In the genomic region with DNA sequence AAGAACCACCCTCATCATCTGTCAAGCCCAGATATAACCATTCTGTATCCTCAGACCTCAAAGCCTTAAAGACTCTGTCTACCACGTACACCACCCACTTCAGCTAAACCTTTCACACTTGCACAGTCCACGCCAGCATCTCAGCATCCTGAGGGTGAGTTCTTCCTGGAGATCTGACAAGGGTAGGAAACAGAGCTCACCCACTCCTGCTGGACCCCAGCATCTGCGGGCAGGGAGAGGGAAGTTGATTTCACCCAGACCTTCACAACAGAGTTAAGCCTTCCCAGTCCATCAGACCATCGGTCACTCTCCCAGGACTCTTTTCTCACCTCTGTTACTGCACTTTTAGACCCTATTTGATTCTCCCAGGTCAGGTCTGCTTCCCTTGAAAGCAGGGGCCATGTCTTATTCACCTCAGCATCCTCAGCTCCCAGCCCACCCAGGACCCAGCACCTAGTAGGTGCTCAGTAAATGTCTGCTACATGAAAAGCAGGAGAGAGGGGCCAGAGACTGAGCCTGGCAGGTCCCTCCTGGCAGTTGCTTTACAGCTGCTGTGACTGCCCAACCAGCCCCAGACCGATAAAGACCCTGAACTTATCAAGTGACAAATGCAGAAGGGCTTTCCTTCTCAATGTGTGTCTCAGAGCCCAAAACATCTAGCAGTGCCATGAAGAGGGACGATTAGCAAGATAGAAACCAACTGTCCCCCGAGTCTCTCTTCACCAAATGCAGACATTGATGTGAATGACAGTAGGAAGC, we compare ENCODE assay signal across 20 cellular contexts. TPM values are rescaled to one million over a fixed set of nuclear protein-coding genes. Genes with fewer than 3 reads are reported as not detected.
"Had no signal": no experiment of that assay in that cellular context is flagged by ENCODE, and none has a peak within 500 bp of the region (broad histone marks: within the 10 kb centered on the region; RNA-seq: fewer than 3 reads in every experiment).

No MANE protein-coding gene starts in this region.

- H3K36me3 ChIP-seq: colonic mucosa, prostate gland, right atrium auricular region, stomach, thyroid gland had no signal

- DNase-seq: colonic mucosa; effector CD8-positive, alpha-beta T cell; erythroblast; hypothalamus; immature natural killer cell; left ventricle myocardium superior; lower lobe of right lung; natural killer cell; occipital lobe; stimulated activated CD4-positive, alpha-beta T cell treated with anti-CD3 and anti-CD28 coated beads, Interleukin-2, amount 100 ng/mL, for 24 hours; stimulated activated CD4-positive, alpha-beta T cell treated with anti-CD3 and anti-CD28 coated beads, Interleukin-4, amount 100 ng/mL, for 24 hours; stimulated activated naive CD4-positive, alpha-beta T cell treated with Interleukin-2 at 50 U/mL for 16 hours; stomach; thyroid gland had no signal

- H3K27ac ChIP-seq: colonic mucosa, lower lobe of right lung, parathyroid adenoma, prostate gland, right atrium auricular region, stomach, thyroid gland had no signal

- H3K4me1 ChIP-seq: colonic mucosa, lower lobe of right lung, parathyroid adenoma, prostate gland, right atrium auricular region, stomach, thyroid gland had no signal

- H3K4me3 ChIP-seq: colonic mucosa, lower lobe of right lung, prostate gland, right atrium auricular region, stomach, thyroid gland had no signal

- H3K36me3 Mint-ChIP-seq: immature natural killer cell; natural killer cell; stimulated activated effector memory CD8-positive, alpha-beta T cell treated with anti-CD3 and anti-CD28 coated beads, Interleukin-12 subunit alpha, Interleukin-12 subunit beta, amount 100 ng/mL, for 72 hours had no signal

- H3K4me3 Mint-ChIP-seq: dendritic cell treated with granulocyte-macrophage colony-stimulating factor and Interleukin-4, amounts not matched to agents 40 ng/mL and 50 ng/mL, for 4 days; immature natural killer cell; natural killer cell; stimulated activated effector memory CD8-positive, alpha-beta T cell treated with anti-CD3 and anti-CD28 coated beads, Interleukin-12 subunit alpha, Interleukin-12 subunit beta, amount 100 ng/mL, for 72 hours had no signal

- H3K4me1 Mint-ChIP-seq: immature natural killer cell; natural killer cell; stimulated activated effector memory CD8-positive, alpha-beta T cell treated with anti-CD3 and anti-CD28 coated beads, Interleukin-12 subunit alpha, Interleukin-12 subunit beta, amount 100 ng/mL, for 72 hours had no signal

- H3K27ac Mint-ChIP-seq: dendritic cell treated with granulocyte-macrophage colony-stimulating factor and Interleukin-4, amounts not matched to agents 40 ng/mL and 50 ng/mL, for 4 days; immature natural killer cell; natural killer cell; stimulated activated effector memory CD8-positive, alpha-beta T cell treated with anti-CD3 and anti-CD28 coated beads, Interleukin-12 subunit alpha, Interleukin-12 subunit beta, amount 100 ng/mL, for 72 hours had no signal

- ATAC-seq: left ventricle myocardium superior; lower lobe of right lung; natural killer cell; sciatic nerve; stimulated activated effector memory CD8-positive, alpha-beta T cell treated with anti-CD3 and anti-CD28 coated beads, Interleukin-12 subunit alpha, Interleukin-12 subunit beta, amount 100 ng/mL, for 72 hours had no signal

- H3K9me3 Mint-ChIP-seq: dendritic cell treated with granulocyte-macrophage colony-stimulating factor and Interleukin-4, amounts not matched to agents 40 ng/mL and 50 ng/mL, for 4 days; immature natural killer cell; natural killer cell; stimulated activated effector memory CD8-positive, alpha-beta T cell treated with anti-CD3 and anti-CD28 coated beads, Interleukin-12 subunit alpha, Interleukin-12 subunit beta, amount 100 ng/mL, for 72 hours had no signal

- H3K27me3 ChIP-seq: colonic mucosa, right atrium auricular region, thyroid gland had no signal

- H3K9me3 ChIP-seq: colonic mucosa, lower lobe of right lung, prostate gland, stomach, thyroid gland had no signal

RNA-seq across cellular contexts. Expression of a gene that starts 34.1 kb away (rescaled TPM):
- total RNA-seq: natural killer cell had no signal
- polyA plus RNA-seq: immature natural killer cell had no signal
